14 cellular contexts compared by ENCODE assay signal in the genomic region with DNA sequence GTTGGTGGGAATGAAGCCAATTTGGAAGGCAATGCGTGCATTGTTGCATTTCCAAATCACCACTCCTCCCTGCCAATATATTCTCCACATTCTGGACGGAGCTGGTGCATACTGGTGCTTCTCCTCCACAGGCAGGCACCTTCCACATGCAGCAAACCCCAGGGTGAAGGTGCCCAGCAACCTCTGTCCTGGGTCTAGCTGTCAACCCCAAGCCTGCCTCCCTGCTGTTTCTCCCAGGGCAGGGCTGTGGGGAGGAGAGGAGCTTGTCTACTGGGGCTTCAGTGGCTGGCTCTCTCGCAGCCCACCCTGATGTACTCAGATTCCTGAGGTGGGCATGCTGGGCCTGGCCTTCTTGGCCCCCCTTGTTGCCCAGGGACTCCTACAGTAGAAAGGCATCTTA. TPM values are rescaled to one million over a fixed set of nuclear protein-coding genes. Genes with fewer than 3 reads are reported as not detected.
"Had no signal": no experiment of that assay in that cellular context is flagged by ENCODE, and none has a peak within 500 bp of the region (broad histone marks: within the 10 kb centered on the region; RNA-seq: fewer than 3 reads in every experiment).

No MANE protein-coding gene starts in this region.

- H3K27me3 ChIP-seq: neutrophil, SJSA1 had no signal

- DNase-seq: activated CD4-positive, alpha-beta memory T cell treated with anti-CD3 and anti-CD28 coated beads for 36 hours; activated CD4-positive, CD25-positive, alpha-beta regulatory T cell treated with anti-CD3 and anti-CD28 coated beads, Interleukin-2, amount 50 U/mL, for 72 hours; activated gamma-delta T cell; activated naive CD8-positive, alpha-beta T cell treated with anti-CD3 and anti-CD28 coated beads, Interleukin-2, amount 10 ng/mL, durations not matched to agents 7 days and 5 days; activated T-cell treated with anti-CD3 and anti-CD28 coated beads, Interleukin-2, amount 50 U/mL, for 4 hours; aorta; midbrain; naive B cell; stimulated activated CD4-positive, alpha-beta T cell treated with anti-CD3 and anti-CD28 coated beads, Interleukin-4, amount 100 ng/mL, for 24 hours; stimulated activated naive CD8-positive, alpha-beta T cell treated with anti-CD3 and anti-CD28 coated beads, Interleukin-15, amount 100 ng/mL, for 72 hours had no signal

- H3K27ac ChIP-seq: neutrophil, SJSA1 had no signal

- H3K36me3 ChIP-seq: neutrophil, SJSA1 had no signal

- H3K4me1 ChIP-seq: SJSA1 had no signal

- ATAC-seq: activated T-cell treated with anti-CD3 and anti-CD28 coated beads, Interleukin-2, amount 50 U/mL, for 4 hours; stimulated activated naive CD8-positive, alpha-beta T cell treated with anti-CD3 and anti-CD28 coated beads, Interleukin-15, amount 100 ng/mL, for 72 hours had no signal

- H3K4me3 ChIP-seq: lung, SJSA1 had no signal

- H3K9me3 ChIP-seq: neutrophil, SJSA1 had no signal

RNA-seq across cellular contexts. Expression of a gene that starts 20.1 kb away (rescaled TPM):
- total RNA-seq: activated CD4-positive, alpha-beta memory T cell treated with anti-CD3 and anti-CD28 coated beads for 36 hours; activated naive CD8-positive, alpha-beta T cell treated with anti-CD3 and anti-CD28 coated beads, Interleukin-2, amount 10 ng/mL, durations not matched to agents 7 days and 5 days; activated T-cell treated with anti-CD3 and anti-CD28 coated beads, Interleukin-2, amount 50 U/mL, for 4 hours; glomerular endothelial cell; SJSA1 had no signal
